Comparison of ENCODE assay signal across 8 cellular contexts in genomic region chr15:58770857-58771620, GRCh38. TPM values are rescaled to one million over a fixed set of nuclear protein-coding genes. Genes with fewer than 3 reads are reported as not detected.
A peak's percentile ranks its signal among the peaks of the same experiment; 100 is the strongest.
DNase-seq lines count a peak whose midpoint lies in the region; ATAC-seq and TF ChIP-seq lines count a peak whose summit lies in the region.

A gene with protein sequence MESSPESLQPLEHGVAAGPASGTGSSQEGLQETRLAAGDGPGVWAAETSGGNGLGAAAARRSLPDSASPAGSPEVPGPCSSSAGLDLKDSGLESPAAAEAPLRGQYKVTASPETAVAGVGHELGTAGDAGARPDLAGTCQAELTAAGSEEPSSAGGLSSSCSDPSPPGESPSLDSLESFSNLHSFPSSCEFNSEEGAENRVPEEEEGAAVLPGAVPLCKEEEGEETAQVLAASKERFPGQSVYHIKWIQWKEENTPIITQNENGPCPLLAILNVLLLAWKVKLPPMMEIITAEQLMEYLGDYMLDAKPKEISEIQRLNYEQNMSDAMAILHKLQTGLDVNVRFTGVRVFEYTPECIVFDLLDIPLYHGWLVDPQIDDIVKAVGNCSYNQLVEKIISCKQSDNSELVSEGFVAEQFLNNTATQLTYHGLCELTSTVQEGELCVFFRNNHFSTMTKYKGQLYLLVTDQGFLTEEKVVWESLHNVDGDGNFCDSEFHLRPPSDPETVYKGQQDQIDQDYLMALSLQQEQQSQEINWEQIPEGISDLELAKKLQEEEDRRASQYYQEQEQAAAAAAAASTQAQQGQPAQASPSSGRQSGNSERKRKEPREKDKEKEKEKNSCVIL (plus strand): TSS chr15:58771302. CDS start chr15:58771396, 94 bp downstream.

- peak within 1 kb of the TSS; percentile 91 to 97 for H3K27ac ChIP-seq in SK-N-SH (ENCODE audit: low read depth in 2 of 2, low read length in 1 of 2)

- H4K20me1 ChIP-seq in SK-N-SH (ENCODE audit: insufficient read depth), result 0 out of 2 replicates have a peak, but pooled peaks cover under 1% of the 10 kb centered on the region

- DNase-seq in GM10248 (ENCODE audit: extremely low spot score), result peak; percentile 96
- DNase-seq in NCI-H1048 (lab: John Stamatoyannopoulos, UW), result peak; percentile 97
- DNase-seq in SK-N-SH, result peak; percentile 95
- peak; percentile 92 for DNase-seq in activated naive CD4-positive, alpha-beta T cell treated with anti-CD3 and anti-CD28 coated beads, Interleukin-2, amount 50 U/mL, for 16 hours
- DNase-seq in germinal center (ENCODE audit: low spot score), result peak; percentile 94
- peak; percentile 96 for DNase-seq in non-pigmented ciliary epithelial cell (ENCODE audit: low read depth)
- DNase-seq in superior temporal gyrus (ENCODE audit: extremely low spot score), result peak; percentile 98

- CTCF ChIA-PET in GM10248 (lab: Yijun Ruan, JAX) (interaction anchor here (0.6 to 3.1 kb wide), 38 partner anchors 9 to 725 kb away, joined by 3 to 17 read pairs (median 4); partner anchors contain the start of gene ADAM10), SK-N-SH (lab: Yijun Ruan, JAX) (interaction anchor here (0.6 to 3.4 kb wide), 16 partner anchors 12 to 762 kb away, joined by 3 to 15 read pairs (median 4); partner anchors contain the start of gene ADAM10)

- H3K4me1 ChIP-seq in SK-N-SH (ENCODE audit: control insufficient read depth in 1 of 2, insufficient read depth in 2 of 2, low read depth in 1 of 2, low read length in 1 of 2), result peaks cover 2 to 7% of the 10 kb centered on the region in 2 experiments; a peak in 3 of 4 replicates

- peak within 1 kb of the TSS; percentile 95 for H3K4me3 ChIP-seq in SK-N-SH (ENCODE audit: low read depth in 2 of 2, low read length in 1 of 2)

- peak; percentile 42 for TF ChIP-seq CTCF in GM10248 (IDR thresholded peaks at IDR 0.05; ENCODE audit: control extremely low read depth, extremely low read depth, low read depth, missing control alignments)
- TF ChIP-seq CTCF in SK-N-SH (IDR thresholded peaks at IDR 0.05), result peak; percentile 44

- peak; percentile 87 for ATAC-seq in HG02571 (IDR thresholded peaks at IDR 0.05; ENCODE audit: unreplicated experiment)

- H3K9me2 ChIP-seq in SK-N-SH, result no peaks in the 10 kb centered on the region

- POLR2A ChIA-PET in GM10248 (lab: Yijun Ruan, JAX), result interaction anchor here (0.6 to 1.9 kb wide), 7 partner anchors 11 to 540 kb away, joined by 3 to 23 read pairs (median 4); partner anchors contain the start of gene ADAM10
- POLR2A ChIA-PET in SK-N-SH (lab: Yijun Ruan, JAX), result interaction anchor here (0.5 to 2.7 kb wide), 10 partner anchors 12 to 543 kb away, joined by 3 to 54 read pairs (median 3); partner anchors contain the start of gene ADAM10

- H3K9me3 ChIP-seq in SK-N-SH, result no peaks in the 10 kb centered on the region

- TF ChIP-seq EP300 in SK-N-SH (IDR thresholded peaks at IDR 0.05; ENCODE audit: borderline replicate concordance in 1 of 2, low read depth in 1 of 2, low read length in 1 of 2), result no peak; a peak in 1 of 4 replicates

- H2AFZ ChIP-seq in SK-N-SH (ENCODE audit: low read depth), result peak within 1 kb of the TSS; percentile 96

- no peaks in the 10 kb centered on the region for H3K27me3 ChIP-seq in SK-N-SH (ENCODE audit: insufficient read depth)

- H3K36me3 ChIP-seq in SK-N-SH (replicated peaks in 1 of 2; ENCODE audit: control insufficient read depth in 1 of 2, insufficient read depth in 2 of 2, low read length in 1 of 2), result no peaks in the 10 kb centered on the region

- peak within 1 kb of the TSS; percentile 84 for H3K9ac ChIP-seq in SK-N-SH

- peaks cover 10% of the 10 kb centered on the region for H3F3A ChIP-seq in SK-N-SH (replicated peaks; ENCODE audit: insufficient read depth)

- peaks cover 38% of the 10 kb centered on the region for H3K79me2 ChIP-seq in SK-N-SH (ENCODE audit: insufficient read depth)

- TF ChIP-seq RAD21 in SK-N-SH (IDR thresholded peaks at IDR 0.05; ENCODE audit: low read length), result no peak

- WGBS in SK-N-SH (ENCODE audit: low lambda C conversion rate), result 0% methylated on average over 8 of the region's 75 CpGs

- peak within 1 kb of the TSS; percentile 85 for H3K4me2 ChIP-seq in SK-N-SH

TF ChIP-seq in SK-N-SH, 30 proteins besides CTCF, POLR2A, EP300 and RAD21 (continues in another document):
- TF ChIP-seq TAF1 (IDR thresholded peaks at IDR 0.05; ENCODE audit: borderline replicate concordance, low read depth, low read length) (peak; percentile 79), MXI1 (IDR thresholded peaks at IDR 0.05; ENCODE audit: low read depth, low read length) (peak; percentile 98), JUND (IDR thresholded peaks at IDR 0.05) (no peak), GATA2 (CRISPR knock-in tag; IDR thresholded peaks at IDR 0.05) (no peak), SIN3A (IDR thresholded peaks at IDR 0.05; ENCODE audit: borderline replicate concordance, low read depth, low read length) (peak; percentile 87; the same call in 1 of the 2 replicates), REST (IDR thresholded peaks at IDR 0.05; ENCODE audit: low read depth, low read length) (0 out of 2 replicates have a peak, but pooled peaks have one; percentile 12), CHD2 (IDR thresholded peaks at IDR 0.05; ENCODE audit: low read length, partially characterized antibody) (peak; percentile 15), RXRA (IDR thresholded peaks at IDR 0.05; ENCODE audit: borderline replicate concordance, low read depth) (peak; percentile 87; the same call in 1 of the 2 replicates), NRF1 (IDR thresholded peaks at IDR 0.05; ENCODE audit: low read depth, low read length) (peak; percentile 56), RCOR1 (IDR thresholded peaks at IDR 0.05; ENCODE audit: low read length) (0 out of 2 replicates have a peak, but pooled peaks have one; percentile 5), RFX5 (IDR thresholded peaks at IDR 0.05; ENCODE audit: low read length) (no peak; the same call in 1 of the 2 replicates), FOSL2 (IDR thresholded peaks at IDR 0.05; ENCODE audit: borderline replicate concordance, low read depth) (no peak), USF2 (IDR thresholded peaks at IDR 0.05; ENCODE audit: borderline replicate concordance, low read depth, low read length) (peak; percentile 72), NFIC (IDR thresholded peaks at IDR 0.05; ENCODE audit: borderline replicate concordance) (peak; percentile 30; the same call in 1 of the 2 replicates), YY1 (IDR thresholded peaks at IDR 0.05; ENCODE audit: low read depth) (peak; percentile 94)
- TF ChIP-seq, protein P1, sequence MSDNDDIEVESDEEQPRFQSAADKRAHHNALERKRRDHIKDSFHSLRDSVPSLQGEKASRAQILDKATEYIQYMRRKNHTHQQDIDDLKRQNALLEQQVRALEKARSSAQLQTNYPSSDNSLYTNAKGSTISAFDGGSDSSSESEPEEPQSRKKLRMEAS (IDR thresholded peaks at IDR 0.05; ENCODE audit: low read depth), result peak; percentile 83
- TF ChIP-seq, protein P2, sequence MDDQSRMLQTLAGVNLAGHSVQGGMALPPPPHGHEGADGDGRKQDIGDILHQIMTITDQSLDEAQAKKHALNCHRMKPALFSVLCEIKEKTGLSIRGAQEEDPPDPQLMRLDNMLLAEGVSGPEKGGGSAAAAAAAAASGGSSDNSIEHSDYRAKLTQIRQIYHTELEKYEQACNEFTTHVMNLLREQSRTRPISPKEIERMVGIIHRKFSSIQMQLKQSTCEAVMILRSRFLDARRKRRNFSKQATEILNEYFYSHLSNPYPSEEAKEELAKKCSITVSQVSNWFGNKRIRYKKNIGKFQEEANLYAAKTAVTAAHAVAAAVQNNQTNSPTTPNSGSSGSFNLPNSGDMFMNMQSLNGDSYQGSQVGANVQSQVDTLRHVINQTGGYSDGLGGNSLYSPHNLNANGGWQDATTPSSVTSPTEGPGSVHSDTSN (IDR thresholded peaks at IDR 0.05), result peak; percentile 3; the same call in 1 of the 2 replicates
- TF ChIP-seq, protein P3, sequence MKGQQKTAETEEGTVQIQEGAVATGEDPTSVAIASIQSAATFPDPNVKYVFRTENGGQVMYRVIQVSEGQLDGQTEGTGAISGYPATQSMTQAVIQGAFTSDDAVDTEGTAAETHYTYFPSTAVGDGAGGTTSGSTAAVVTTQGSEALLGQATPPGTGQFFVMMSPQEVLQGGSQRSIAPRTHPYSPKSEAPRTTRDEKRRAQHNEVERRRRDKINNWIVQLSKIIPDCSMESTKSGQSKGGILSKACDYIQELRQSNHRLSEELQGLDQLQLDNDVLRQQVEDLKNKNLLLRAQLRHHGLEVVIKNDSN (IDR thresholded peaks at IDR 0.05; ENCODE audit: borderline replicate concordance, low read depth), result peak; percentile 88

RNA-seq across cellular contexts. Expression of the gene that starts here (rescaled TPM):
- polyA plus RNA-seq in SK-N-SH (2012; rRNA removed), result 1.0 and 1.5 TPM in 2 replicates
- polyA plus RNA-seq in SK-N-SH (2012; cell fraction: cytosol; rRNA removed), result 1.7 and 1.9 TPM in 2 replicates
- 1.4 and 1.6 TPM in 2 replicates for polyA plus RNA-seq in SK-N-SH (2012; cell fraction: nucleus; rRNA removed)

Comparison
In these comparisons a context has a peak if more than half of its experiments do, and no peak if none do; other contexts are left out.
1. Peak in every context shown above with its lines: DNase-seq, ATAC-seq, H3K4me3 ChIP-seq and H3K27ac ChIP-seq.